ENCODE assay signal across 16 cellular contexts in genomic region chr7:148811892-148812291, GRCh38.
"Had no signal": no experiment of that assay in that cellular context is flagged by ENCODE, and none has a peak within 500 bp of the region (broad histone marks: within the 10 kb centered on the region; RNA-seq: fewer than 3 reads in every experiment).

No MANE protein-coding gene starts in this region.

- H3K4me3 Mint-ChIP-seq: activated CD8-positive, alpha-beta memory T cell treated with anti-CD3 and anti-CD28 coated beads, Interleukin-2, amount 10 ng/mL, durations not matched to agents 7 days and 5 days; dendritic cell treated with granulocyte-macrophage colony-stimulating factor and Interleukin-4, amounts not matched to agents 40 ng/mL and 50 ng/mL, for 4 days; natural killer cell treated with Interleukin-12 subunit alpha and Interleukin-12 subunit beta and Interleukin-15 and Interleukin-18, amount 100 ng/mL, for 72 hours; stimulated activated memory B cell treated with anti-CD40 and anti-IgM and Interleukin-4, amounts not matched to agents 10 μg/mL and 1 μg/mL and 100 μg/mL, for 72 hours; WTC11 had no signal

- DNase-seq: activated CD4-positive, alpha-beta T cell treated with anti-CD3 and anti-CD28 coated beads, Interleukin-2, amount 50 U/mL, for 4 hours; activated CD8-positive, alpha-beta memory T cell treated with anti-CD3 and anti-CD28 coated beads, Interleukin-2, amount 10 ng/mL, durations not matched to agents 7 days and 5 days; activated T-cell treated with anti-CD3 and anti-CD28 coated beads, Interleukin-2, amount 50 U/mL, for 48 hours; cerebellar nuclear complex; effector memory CD4-positive, alpha-beta T cell; foreskin keratinocyte; kidney glomerular epithelial cell; left ventricle myocardium superior; mesenchymal stem cell; occipital lobe; transverse colon had no signal

- H3K27ac ChIP-seq: foreskin keratinocyte, transverse colon, vagina had no signal

- H3K4me1 ChIP-seq: foreskin keratinocyte, transverse colon, vagina had no signal

- H3K9me3 ChIP-seq: transverse colon, vagina had no signal

- H3K9me3 Mint-ChIP-seq: dendritic cell treated with granulocyte-macrophage colony-stimulating factor and Interleukin-4, amounts not matched to agents 40 ng/mL and 50 ng/mL, for 4 days; natural killer cell treated with Interleukin-12 subunit alpha and Interleukin-12 subunit beta and Interleukin-15 and Interleukin-18, amount 100 ng/mL, for 72 hours; stimulated activated memory B cell treated with anti-CD40 and anti-IgM and Interleukin-4, amounts not matched to agents 10 μg/mL and 1 μg/mL and 100 μg/mL, for 72 hours; WTC11 had no signal

- H3K27me3 ChIP-seq: foreskin keratinocyte, transverse colon, vagina had no signal

- H3K36me3 ChIP-seq: transverse colon had no signal

- H3K27me3 Mint-ChIP-seq: activated CD8-positive, alpha-beta memory T cell treated with anti-CD3 and anti-CD28 coated beads, Interleukin-2, amount 10 ng/mL, durations not matched to agents 7 days and 5 days; dendritic cell treated with granulocyte-macrophage colony-stimulating factor and Interleukin-4, amounts not matched to agents 40 ng/mL and 50 ng/mL, for 4 days; natural killer cell treated with Interleukin-12 subunit alpha and Interleukin-12 subunit beta and Interleukin-15 and Interleukin-18, amount 100 ng/mL, for 72 hours; stimulated activated memory B cell treated with anti-CD40 and anti-IgM and Interleukin-4, amounts not matched to agents 10 μg/mL and 1 μg/mL and 100 μg/mL, for 72 hours had no signal

- H3K4me3 ChIP-seq: transverse colon, vagina had no signal

- ATAC-seq: activated CD8-positive, alpha-beta memory T cell treated with anti-CD3 and anti-CD28 coated beads, Interleukin-2, amount 10 ng/mL, durations not matched to agents 7 days and 5 days; foreskin keratinocyte; left ventricle myocardium superior; natural killer cell treated with Interleukin-12 subunit alpha and Interleukin-12 subunit beta and Interleukin-15 and Interleukin-18, amount 100 ng/mL, for 72 hours; stimulated activated memory B cell treated with anti-CD40 and anti-IgM and Interleukin-4, amounts not matched to agents 10 μg/mL and 1 μg/mL and 100 μg/mL, for 72 hours; WTC11 had no signal

- H3K27ac Mint-ChIP-seq: activated CD8-positive, alpha-beta memory T cell treated with anti-CD3 and anti-CD28 coated beads, Interleukin-2, amount 10 ng/mL, durations not matched to agents 7 days and 5 days; dendritic cell treated with granulocyte-macrophage colony-stimulating factor and Interleukin-4, amounts not matched to agents 40 ng/mL and 50 ng/mL, for 4 days; natural killer cell treated with Interleukin-12 subunit alpha and Interleukin-12 subunit beta and Interleukin-15 and Interleukin-18, amount 100 ng/mL, for 72 hours; stimulated activated memory B cell treated with anti-CD40 and anti-IgM and Interleukin-4, amounts not matched to agents 10 μg/mL and 1 μg/mL and 100 μg/mL, for 72 hours; WTC11 had no signal
